ENCODE assay signal across 17 cellular contexts in the genomic region with DNA sequence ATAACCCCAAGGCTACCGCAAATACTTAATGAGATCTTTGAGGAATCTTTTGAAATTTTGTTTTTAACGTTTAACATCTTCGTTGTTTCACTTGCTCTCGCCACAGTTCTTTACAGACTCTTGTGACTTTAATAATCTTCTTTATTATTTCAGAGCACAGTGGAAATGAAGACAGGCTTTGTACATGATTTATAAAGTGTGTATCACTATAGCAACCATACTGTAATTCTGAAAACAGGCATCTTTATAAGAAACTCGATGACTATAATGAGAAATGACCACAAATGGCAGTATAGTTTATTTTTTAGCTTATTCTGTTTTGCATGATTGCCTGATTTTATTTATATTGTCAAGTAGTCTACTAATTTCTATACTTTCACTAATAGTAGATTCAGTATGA.
DNase-seq lines count a peak whose midpoint lies in the region; ATAC-seq and TF ChIP-seq lines count a peak whose summit lies in the region.
"Had no signal": no experiment of that assay in that cellular context is flagged by ENCODE, and none has a peak within 500 bp of the region (broad histone marks: within the 10 kb centered on the region; RNA-seq: fewer than 3 reads in every experiment).

No MANE protein-coding gene starts in this region.

- H3K9me2 ChIP-seq in PC-3 (replicated peaks; ENCODE audit: low read length) = no peaks in the 10 kb centered on the region

- 0 out of 2 replicates have a peak overlapping the region, but pooled peaks have one; percentile 45 for H2AFZ ChIP-seq in PC-3 (ENCODE audit: low read length)
- H2AFZ ChIP-seq: GM23248 had no signal

- no peak overlapping the region for H3K27ac ChIP-seq in PC-3 (ENCODE audit: low read length)
- H3K27ac ChIP-seq: A549, GM23248 had no signal

- no peaks in the 10 kb centered on the region for H3K27me3 ChIP-seq in GM06990 (replicated peaks; ENCODE audit: control insufficient read depth, insufficient read depth, low read length)
- H3K27me3 ChIP-seq in PC-3 (ENCODE audit: low read length) = no peaks in the 10 kb centered on the region

- H3K9me3 Mint-ChIP-seq in mesothelial cell of epicardium = peaks cover 20% of the 10 kb centered on the region
- H3K9me3 Mint-ChIP-seq: H9 had no signal

- H3K4me1 ChIP-seq in PC-3 (ENCODE audit: insufficient read depth, low read length) = no peaks in the 10 kb centered on the region
- H3K4me1 ChIP-seq in mucosa of descending colon (ENCODE audit: low read depth) = no peaks in the 10 kb centered on the region
- H3K4me1 ChIP-seq: A549, Caco-2 had no signal

- BruUV-seq in PC-3 (replicated peaks; lab: Mats Ljungman, UMichigan) = no TSS peak

- H3K27me3 Mint-ChIP-seq in mesothelial cell of epicardium (ENCODE audit: low read depth) = no peaks in the 10 kb centered on the region
- H3K27me3 Mint-ChIP-seq: CD4-positive, alpha-beta memory T cell had no signal

- POLR2A ChIA-PET in PC-3 (lab: Charles Lee; ENCODE audit: unreplicated experiment) = no interaction called here

- DNase-seq in GM06990 (ENCODE audit: extremely low read depth, insufficient read length) = peak; percentile 2
- no peak for DNase-seq in PC-3
- no peak for DNase-seq in mesothelial cell of epicardium (ENCODE audit: low spot score in 2 of 2, unreplicated experiment in 2 of 2)
- DNase-seq in mucosa of descending colon = no peak
- no peak for DNase-seq in ACHN
- no peak for DNase-seq in dedifferentiated amniotic fluid mesenchymal stem cell (ENCODE audit: extremely low spot score)
- DNase-seq: 8988T; C1 segment of cervical spinal cord; Caco-2; CD4-positive, alpha-beta memory T cell; DMS153; DND-41; GM23248; H9 had no signal

- H3K4me2 ChIP-seq in PC-3 (ENCODE audit: low read length) = no peak overlapping the region
- H3K4me2 ChIP-seq: A549 had no signal

- TF ChIP-seq CTCF in GM06990 (IDR thresholded peaks at IDR 0.05; ENCODE audit: insufficient read depth, low read length, poor library complexity, severe bottlenecking) (no peak), PC-3 (conservative IDR thresholded peaks at IDR 0.05; ENCODE audit: low read depth, low read length) (no peak), mesothelial cell of epicardium (IDR thresholded peaks at IDR 0.05; ENCODE audit: unreplicated experiment) (no peak), mucosa of descending colon (IDR thresholded peaks at IDR 0.05) (no peak)

- H3K4me1 Mint-ChIP-seq in mesothelial cell of epicardium = peaks cover 23% of the 10 kb centered on the region
- H3K4me1 Mint-ChIP-seq: CD4-positive, alpha-beta memory T cell had no signal

- no peaks in the 10 kb centered on the region for H4K20me1 ChIP-seq in PC-3 (ENCODE audit: low read length)

- in situ Hi-C loops in ACHN (cut with HindIII; ENCODE audit: low pct_ligation_motif_present, low pct_unique_long_range_greater_than_20kb, low sequenced_read_pairs) = no loop called here

- H3K27ac Mint-ChIP-seq in mesothelial cell of epicardium = peak overlapping the region; percentile 3
- H3K27ac Mint-ChIP-seq: CD4-positive, alpha-beta memory T cell; H9 had no signal

- ATAC-seq in PC-3 (no peak), mucosa of descending colon (no peak)
- ATAC-seq: A549, GM12878, HCT116 had no signal

- H3K79me2 ChIP-seq in PC-3 (ENCODE audit: low read length) = no peaks in the 10 kb centered on the region

- no peak overlapping the region for H3K4me3 Mint-ChIP-seq in mesothelial cell of epicardium
- H3K4me3 Mint-ChIP-seq: CD4-positive, alpha-beta memory T cell; H9 had no signal

- H3K4me3 ChIP-seq in GM06990 (replicated peaks; ENCODE audit: low read depth, low read length) = no peak overlapping the region
- no peak overlapping the region for H3K4me3 ChIP-seq in PC-3 (ENCODE audit: low read length)
- H3K4me3 ChIP-seq in mucosa of descending colon = no peak overlapping the region
- H3K4me3 ChIP-seq: A549, GM12878, GM23248 had no signal

- intact Hi-C loops in PC-3 (cut with micrococcal nuclease) (no loop called here), mucosa of descending colon (cut with DNase I, micrococcal nuclease) (no loop called here)

- H3K9me3 ChIP-seq in PC-3 (ENCODE audit: low read length) (no peaks in the 10 kb centered on the region), mucosa of descending colon (no peaks in the 10 kb centered on the region)
- H3K9me3 ChIP-seq: A549, Caco-2 had no signal

- H3K36me3 ChIP-seq in GM06990 (ENCODE audit: control insufficient read depth, insufficient read depth, low read length) = no peaks in the 10 kb centered on the region
- H3K36me3 ChIP-seq in PC-3 (ENCODE audit: low read depth, low read length) = no peaks in the 10 kb centered on the region
- H3K36me3 ChIP-seq in mucosa of descending colon (ENCODE audit: low read depth) = no peaks in the 10 kb centered on the region

- no peak overlapping the region for H3K9ac ChIP-seq in PC-3 (ENCODE audit: low read length)
- H3K9ac ChIP-seq: GM23248 had no signal

- H3K36me3 Mint-ChIP-seq in mesothelial cell of epicardium = no peaks in the 10 kb centered on the region
- H3K36me3 Mint-ChIP-seq: CD4-positive, alpha-beta memory T cell had no signal

- H3F3A ChIP-seq in PC-3 (ENCODE audit: low read length, unreplicated experiment) = no peaks in the 10 kb centered on the region

- CTCF ChIA-PET in PC-3 (lab: Charles Lee) = no interaction called here
